28 cellular contexts compared by ENCODE assay signal in genomic region chr7:102866480-102866879, GRCh38. TPM values are rescaled to one million over a fixed set of nuclear protein-coding genes. Genes with fewer than 3 reads are reported as not detected.
"Had no signal": no experiment of that assay in that cellular context is flagged by ENCODE, and none has a peak within 500 bp of the region (broad histone marks: within the 10 kb centered on the region; RNA-seq: fewer than 3 reads in every experiment).

No MANE protein-coding gene starts in this region.

- H3K4me3 ChIP-seq: adrenal gland, body of pancreas, breast epithelium, SK-N-MC had no signal

- ATAC-seq: activated naive CD4-positive, alpha-beta T cell treated with anti-CD3 and anti-CD28 coated beads, Interleukin-2, amount 50 U/mL, for 72 hours; activated T-cell treated with anti-CD3 and anti-CD28 coated beads, Interleukin-2, amount 50 U/mL, for 72 hours; activated T-helper 17 cell treated with anti-CD3 and anti-CD28 coated beads, Interleukin-2, amount 50 U/mL, for 72 hours; body of pancreas; PC-3; Right ventricle myocardium inferior had no signal

- H3K9me3 ChIP-seq: adrenal gland, body of pancreas, breast epithelium had no signal

- H3K4me1 ChIP-seq: adrenal gland, body of pancreas, breast epithelium had no signal

- H3K36me3 ChIP-seq: adrenal gland, breast epithelium, WERI-Rb-1 had no signal

- H3K27ac ChIP-seq: adrenal gland, body of pancreas, breast epithelium, RWPE1, SK-N-MC, WERI-Rb-1 had no signal

- DNase-seq: activated CD4-positive, alpha-beta memory T cell treated with anti-CD3 and anti-CD28 coated beads, Interleukin-2, amount 10 ng/mL, durations not matched to agents 7 days and 5 days; activated CD4-positive, alpha-beta T cell treated with anti-CD3 and anti-CD28 coated beads for 1 hour; activated CD4-positive, alpha-beta T cell treated with anti-CD3 and anti-CD28 coated beads for 48 hours; activated CD4-positive, CD25-positive, alpha-beta regulatory T cell; activated effector memory CD4-positive, alpha-beta T cell treated with anti-CD3 and anti-CD28 coated beads, Interleukin-2, amount 50 U/mL, for 16 hours; activated naive CD4-positive, alpha-beta T cell treated with anti-CD3 and anti-CD28 coated beads for 36 hours; activated T-cell treated with anti-CD3 and anti-CD28 coated beads, Interleukin-2, amount 50 U/mL, for 1 hour; activated T-cell treated with anti-CD3 and anti-CD28 coated beads, Interleukin-2, amount 50 U/mL, for 72 hours; adrenal gland; body of pancreas; NCI-H1105; NCI-H1417 treated with DMSO at 0.1 percent for 48 hours; NCI-H187 treated with DMSO at 0.1 percent for 48 hours; NCI-H2081; NCI-H345; NCI-H524 treated with DMSO at 0.1 percent for 48 hours; NK-92 treated with Interleukin-12 subunit alpha and Interleukin-12 subunit beta, amount 100 ng/mL, for 24 hours; PC-3; SIG-M5; T1000; WERI-Rb-1 had no signal

- H3K27me3 ChIP-seq: adrenal gland, body of pancreas, breast epithelium had no signal

RNA-seq across cellular contexts. Expression of gene LRRC17, which starts 46.3 kb away (rescaled TPM):
- total RNA-seq: activated CD8-positive, alpha-beta memory T cell treated with anti-CD3 and anti-CD28 coated beads for 36 hours; activated naive CD4-positive, alpha-beta T cell treated with anti-CD3 and anti-CD28 coated beads for 36 hours; activated naive CD4-positive, alpha-beta T cell treated with anti-CD3 and anti-CD28 coated beads, Interleukin-2, amount 50 U/mL, for 72 hours; activated T-helper 17 cell treated with anti-CD3 and anti-CD28 coated beads, Interleukin-2, amount 50 U/mL, for 72 hours had no signal
